In genomic region chr4:76548704-76549103, GRCh38 we compare ENCODE assay signal across 15 cellular contexts.
"Had no signal": no experiment of that assay in that cellular context is flagged by ENCODE, and none has a peak within 500 bp of the region (broad histone marks: within the 10 kb centered on the region; RNA-seq: fewer than 3 reads in every experiment).

No MANE protein-coding gene starts in this region.

- H3K9me3 ChIP-seq: heart right ventricle, sigmoid colon, spleen, testis had no signal

- ATAC-seq: activated T-helper 17 cell treated with anti-CD3 and anti-CD28 coated beads, Interleukin-2, amount 50 U/mL, for 72 hours; effector memory CD8-positive, alpha-beta T cell; heart right ventricle; left ventricle myocardium superior had no signal

- H3K4me1 ChIP-seq: testis had no signal

- H3K27ac ChIP-seq: heart right ventricle, sigmoid colon, spleen, testis had no signal

- H3K4me3 ChIP-seq: heart right ventricle, sigmoid colon, spleen, testis had no signal

- H3K36me3 ChIP-seq: heart right ventricle, sigmoid colon, spleen had no signal

- DNase-seq: activated CD4-positive, alpha-beta T cell treated with anti-CD3 and anti-CD28 coated beads, Interleukin-2, amount 50 U/mL, for 4 hours; activated CD4-positive, CD25-positive, alpha-beta regulatory T cell treated with anti-CD3 and anti-CD28 coated beads, Interleukin-2, amount 50 U/mL, for 72 hours; activated naive CD4-positive, alpha-beta T cell treated with Interleukin-2 at 50 U/mL for 16 hours; aorta; effector memory CD8-positive, alpha-beta T cell; foreskin melanocyte; heart right ventricle; islet precursor cell; left ventricle myocardium superior; sigmoid colon; spleen; T-helper 1 cell; T1000; testis had no signal

- H3K27me3 ChIP-seq: heart right ventricle, sigmoid colon, spleen, testis had no signal
